In the genomic region with DNA sequence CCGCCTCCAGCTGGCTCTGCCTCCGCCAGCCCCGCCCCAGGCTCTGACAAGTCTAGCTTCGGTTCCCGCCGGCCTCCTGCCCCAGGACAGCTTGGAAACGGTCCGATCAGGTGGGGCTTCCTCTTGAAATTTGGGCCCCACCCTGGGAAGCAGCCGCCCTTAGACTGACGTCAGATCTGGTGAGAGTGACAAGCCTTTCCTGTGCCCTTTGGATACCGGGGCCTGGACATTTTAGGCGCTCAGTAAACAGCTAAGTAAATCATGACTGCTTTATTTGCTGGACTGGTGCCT, we compare ENCODE assay signal across 2 cellular contexts.
TF ChIP-seq lines count a peak whose summit lies in the region.

No MANE protein-coding gene starts in this region.

TF ChIP-seq in SK-N-SH, 30 proteins besides CTCF, POLR2A, EP300 and RAD21:
- TF ChIP-seq FOXJ3 (CRISPR knock-in tag; IDR thresholded peaks at IDR 0.05): no peak
- TF ChIP-seq POLR2AphosphoS5 (IDR thresholded peaks at IDR 0.05; ENCODE audit: low read depth, low read length): no peak
- TF ChIP-seq, protein P1, sequence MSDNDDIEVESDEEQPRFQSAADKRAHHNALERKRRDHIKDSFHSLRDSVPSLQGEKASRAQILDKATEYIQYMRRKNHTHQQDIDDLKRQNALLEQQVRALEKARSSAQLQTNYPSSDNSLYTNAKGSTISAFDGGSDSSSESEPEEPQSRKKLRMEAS (IDR thresholded peaks at IDR 0.05; ENCODE audit: low read depth): no peak
- TF ChIP-seq RFX5 (IDR thresholded peaks at IDR 0.05; ENCODE audit: low read length): no peak
- TF ChIP-seq, protein P2, sequence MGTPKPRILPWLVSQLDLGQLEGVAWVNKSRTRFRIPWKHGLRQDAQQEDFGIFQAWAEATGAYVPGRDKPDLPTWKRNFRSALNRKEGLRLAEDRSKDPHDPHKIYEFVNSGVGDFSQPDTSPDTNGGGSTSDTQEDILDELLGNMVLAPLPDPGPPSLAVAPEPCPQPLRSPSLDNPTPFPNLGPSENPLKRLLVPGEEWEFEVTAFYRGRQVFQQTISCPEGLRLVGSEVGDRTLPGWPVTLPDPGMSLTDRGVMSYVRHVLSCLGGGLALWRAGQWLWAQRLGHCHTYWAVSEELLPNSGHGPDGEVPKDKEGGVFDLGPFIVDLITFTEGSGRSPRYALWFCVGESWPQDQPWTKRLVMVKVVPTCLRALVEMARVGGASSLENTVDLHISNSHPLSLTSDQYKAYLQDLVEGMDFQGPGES (IDR thresholded peaks at IDR 0.05; ENCODE audit: low read depth, low read length): no peak

TF ChIP-seq in SK-N-SH treated with all-trans-retinoic acid at 6 μM for 48 hours, 23 proteins besides CTCF, POLR2A, EP300 and RAD21:
- TF ChIP-seq ZC3H10 (CRISPR knock-in tag; IDR thresholded peaks at IDR 0.05): no peak
- no peak for TF ChIP-seq ISL1 (CRISPR knock-in tag; IDR thresholded peaks at IDR 0.05)
- TF ChIP-seq ZNF565 (CRISPR knock-in tag; conservative IDR thresholded peaks at IDR 0.05; ENCODE audit: low read depth): no peak
- no peak for TF ChIP-seq TOX (CRISPR knock-in tag; IDR thresholded peaks at IDR 0.05; ENCODE audit: borderline replicate concordance)
- TF ChIP-seq, protein P3, sequence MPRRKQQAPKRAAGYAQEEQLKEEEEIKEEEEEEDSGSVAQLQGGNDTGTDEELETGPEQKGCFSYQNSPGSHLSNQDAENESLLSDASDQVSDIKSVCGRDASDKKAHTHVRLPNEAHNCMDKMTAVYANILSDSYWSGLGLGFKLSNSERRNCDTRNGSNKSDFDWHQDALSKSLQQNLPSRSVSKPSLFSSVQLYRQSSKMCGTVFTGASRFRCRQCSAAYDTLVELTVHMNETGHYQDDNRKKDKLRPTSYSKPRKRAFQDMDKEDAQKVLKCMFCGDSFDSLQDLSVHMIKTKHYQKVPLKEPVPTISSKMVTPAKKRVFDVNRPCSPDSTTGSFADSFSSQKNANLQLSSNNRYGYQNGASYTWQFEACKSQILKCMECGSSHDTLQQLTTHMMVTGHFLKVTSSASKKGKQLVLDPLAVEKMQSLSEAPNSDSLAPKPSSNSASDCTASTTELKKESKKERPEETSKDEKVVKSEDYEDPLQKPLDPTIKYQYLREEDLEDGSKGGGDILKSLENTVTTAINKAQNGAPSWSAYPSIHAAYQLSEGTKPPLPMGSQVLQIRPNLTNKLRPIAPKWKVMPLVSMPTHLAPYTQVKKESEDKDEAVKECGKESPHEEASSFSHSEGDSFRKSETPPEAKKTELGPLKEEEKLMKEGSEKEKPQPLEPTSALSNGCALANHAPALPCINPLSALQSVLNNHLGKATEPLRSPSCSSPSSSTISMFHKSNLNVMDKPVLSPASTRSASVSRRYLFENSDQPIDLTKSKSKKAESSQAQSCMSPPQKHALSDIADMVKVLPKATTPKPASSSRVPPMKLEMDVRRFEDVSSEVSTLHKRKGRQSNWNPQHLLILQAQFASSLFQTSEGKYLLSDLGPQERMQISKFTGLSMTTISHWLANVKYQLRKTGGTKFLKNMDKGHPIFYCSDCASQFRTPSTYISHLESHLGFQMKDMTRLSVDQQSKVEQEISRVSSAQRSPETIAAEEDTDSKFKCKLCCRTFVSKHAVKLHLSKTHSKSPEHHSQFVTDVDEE (CRISPR knock-in tag; IDR thresholded peaks at IDR 0.05): no peak
- TF ChIP-seq ZFP3 (CRISPR knock-in tag; IDR thresholded peaks at IDR 0.05): no peak
- TF ChIP-seq GLIS3 (CRISPR knock-in tag; IDR thresholded peaks at IDR 0.05): no peak
- no peak for TF ChIP-seq CSDC2 (CRISPR knock-in tag; IDR thresholded peaks at IDR 0.05)
- no peak for TF ChIP-seq ARNTL (CRISPR knock-in tag; IDR thresholded peaks at IDR 0.05; ENCODE audit: borderline replicate concordance, low read depth)
- no peak for TF ChIP-seq ZNF70 (CRISPR knock-in tag; IDR thresholded peaks at IDR 0.05)
- TF ChIP-seq ZFP30 (CRISPR knock-in tag; IDR thresholded peaks at IDR 0.05): no peak
- TF ChIP-seq SNAI2 (CRISPR knock-in tag; IDR thresholded peaks at IDR 0.05): no peak
- TF ChIP-seq RARB (CRISPR knock-in tag; IDR thresholded peaks at IDR 0.05): no peak
- no peak for TF ChIP-seq ESRRG (CRISPR knock-in tag; IDR thresholded peaks at IDR 0.05)
- TF ChIP-seq TCF4 (CRISPR knock-in tag; IDR thresholded peaks at IDR 0.05; ENCODE audit: borderline replicate concordance): no peak
- TF ChIP-seq, protein P4, sequence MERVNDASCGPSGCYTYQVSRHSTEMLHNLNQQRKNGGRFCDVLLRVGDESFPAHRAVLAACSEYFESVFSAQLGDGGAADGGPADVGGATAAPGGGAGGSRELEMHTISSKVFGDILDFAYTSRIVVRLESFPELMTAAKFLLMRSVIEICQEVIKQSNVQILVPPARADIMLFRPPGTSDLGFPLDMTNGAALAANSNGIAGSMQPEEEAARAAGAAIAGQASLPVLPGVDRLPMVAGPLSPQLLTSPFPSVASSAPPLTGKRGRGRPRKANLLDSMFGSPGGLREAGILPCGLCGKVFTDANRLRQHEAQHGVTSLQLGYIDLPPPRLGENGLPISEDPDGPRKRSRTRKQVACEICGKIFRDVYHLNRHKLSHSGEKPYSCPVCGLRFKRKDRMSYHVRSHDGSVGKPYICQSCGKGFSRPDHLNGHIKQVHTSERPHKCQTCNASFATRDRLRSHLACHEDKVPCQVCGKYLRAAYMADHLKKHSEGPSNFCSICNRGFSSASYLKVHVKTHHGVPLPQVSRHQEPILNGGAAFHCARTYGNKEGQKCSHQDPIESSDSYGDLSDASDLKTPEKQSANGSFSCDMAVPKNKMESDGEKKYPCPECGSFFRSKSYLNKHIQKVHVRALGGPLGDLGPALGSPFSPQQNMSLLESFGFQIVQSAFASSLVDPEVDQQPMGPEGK (CRISPR knock-in tag; IDR thresholded peaks at IDR 0.05; ENCODE audit: borderline replicate concordance): no peak
- TF ChIP-seq, protein P5, sequence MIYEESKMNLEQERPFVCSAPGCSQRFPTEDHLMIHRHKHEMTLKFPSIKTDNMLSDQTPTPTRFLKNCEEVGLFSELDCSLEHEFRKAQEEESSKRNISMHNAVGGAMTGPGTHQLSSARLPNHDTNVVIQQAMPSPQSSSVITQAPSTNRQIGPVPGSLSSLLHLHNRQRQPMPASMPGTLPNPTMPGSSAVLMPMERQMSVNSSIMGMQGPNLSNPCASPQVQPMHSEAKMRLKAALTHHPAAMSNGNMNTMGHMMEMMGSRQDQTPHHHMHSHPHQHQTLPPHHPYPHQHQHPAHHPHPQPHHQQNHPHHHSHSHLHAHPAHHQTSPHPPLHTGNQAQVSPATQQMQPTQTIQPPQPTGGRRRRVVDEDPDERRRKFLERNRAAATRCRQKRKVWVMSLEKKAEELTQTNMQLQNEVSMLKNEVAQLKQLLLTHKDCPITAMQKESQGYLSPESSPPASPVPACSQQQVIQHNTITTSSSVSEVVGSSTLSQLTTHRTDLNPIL (CRISPR knock-in tag; IDR thresholded peaks at IDR 0.05; ENCODE audit: low read depth): no peak
- no peak for TF ChIP-seq BACH2 (CRISPR knock-in tag; IDR thresholded peaks at IDR 0.05; ENCODE audit: borderline replicate concordance)
- TF ChIP-seq, protein P6, sequence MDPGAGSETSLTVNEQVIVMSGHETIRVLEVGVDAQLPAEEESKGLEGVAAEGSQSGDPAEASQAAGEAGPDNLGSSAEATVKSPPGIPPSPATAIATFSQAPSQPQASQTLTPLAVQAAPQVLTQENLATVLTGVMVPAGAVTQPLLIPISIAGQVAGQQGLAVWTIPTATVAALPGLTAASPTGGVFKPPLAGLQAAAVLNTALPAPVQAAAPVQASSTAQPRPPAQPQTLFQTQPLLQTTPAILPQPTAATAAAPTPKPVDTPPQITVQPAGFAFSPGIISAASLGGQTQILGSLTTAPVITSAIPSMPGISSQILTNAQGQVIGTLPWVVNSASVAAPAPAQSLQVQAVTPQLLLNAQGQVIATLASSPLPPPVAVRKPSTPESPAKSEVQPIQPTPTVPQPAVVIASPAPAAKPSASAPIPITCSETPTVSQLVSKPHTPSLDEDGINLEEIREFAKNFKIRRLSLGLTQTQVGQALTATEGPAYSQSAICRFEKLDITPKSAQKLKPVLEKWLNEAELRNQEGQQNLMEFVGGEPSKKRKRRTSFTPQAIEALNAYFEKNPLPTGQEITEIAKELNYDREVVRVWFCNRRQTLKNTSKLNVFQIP (CRISPR knock-in tag; IDR thresholded peaks at IDR 0.05; ENCODE audit: borderline replicate concordance, low read depth): no peak
- TF ChIP-seq PPARA (CRISPR knock-in tag; IDR thresholded peaks at IDR 0.05; ENCODE audit: borderline replicate concordance): no peak
